20 cellular contexts compared by ENCODE assay signal in the genomic region with DNA sequence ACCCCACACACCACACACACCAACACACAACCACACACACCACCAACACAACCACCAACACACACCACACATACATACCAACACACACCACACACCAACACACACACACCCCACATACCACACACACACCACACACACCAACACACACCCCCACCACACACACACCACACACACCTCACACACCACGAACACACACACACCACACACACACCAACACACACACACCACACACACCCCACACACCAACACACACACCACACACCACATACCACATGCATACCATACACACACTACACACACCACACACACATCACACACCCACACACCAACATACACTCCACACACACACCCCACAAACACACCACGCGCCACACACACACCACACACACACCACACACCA.
"Had no signal": no experiment of that assay in that cellular context is flagged by ENCODE, and none has a peak within 500 bp of the region (broad histone marks: within the 10 kb centered on the region; RNA-seq: fewer than 3 reads in every experiment).

No MANE protein-coding gene starts in this region.

- H3K4me2 ChIP-seq: hepatocyte, smooth muscle cell had no signal

- H3K4me1 ChIP-seq: foreskin keratinocyte, right atrium auricular region, testis had no signal

- H3K27me3 ChIP-seq: foreskin keratinocyte, hepatocyte, neutrophil, ovary, right atrium auricular region, testis, tibial nerve had no signal

- H3K9me3 ChIP-seq: neutrophil, ovary, right atrium auricular region, testis, tibial nerve had no signal

- DNase-seq: cerebellar nuclear complex; dermis blood vessel endothelial cell; foreskin keratinocyte; head of caudate nucleus; left colon; left ventricle myocardium superior; mesendoderm; naive thymus-derived CD4-positive, alpha-beta T cell; nephron progenitor cell; ovary; stimulated activated CD4-positive, alpha-beta T cell treated with anti-CD3 and anti-CD28 coated beads, Interleukin-2, amount 100 ng/mL, for 48 hours; stimulated activated naive CD4-positive, alpha-beta T cell treated with Interleukin-2 at 50 U/mL for 16 hours; testis had no signal

- ATAC-seq: foreskin keratinocyte; left colon; left ventricle myocardium superior; naive thymus-derived CD4-positive, alpha-beta T cell had no signal

- H2AFZ ChIP-seq: hepatocyte had no signal

- FAIRE-seq: colon had no signal

- H3K27ac ChIP-seq: foreskin keratinocyte, hepatocyte, neutrophil, ovary, right atrium auricular region, testis had no signal

- H3K79me2 ChIP-seq: hepatocyte had no signal

- H3K4me3 ChIP-seq: hepatocyte, lung, ovary, right atrium auricular region, smooth muscle cell, testis, tibial nerve had no signal

- H3K36me3 ChIP-seq: neutrophil, ovary had no signal
